In the genomic region with DNA sequence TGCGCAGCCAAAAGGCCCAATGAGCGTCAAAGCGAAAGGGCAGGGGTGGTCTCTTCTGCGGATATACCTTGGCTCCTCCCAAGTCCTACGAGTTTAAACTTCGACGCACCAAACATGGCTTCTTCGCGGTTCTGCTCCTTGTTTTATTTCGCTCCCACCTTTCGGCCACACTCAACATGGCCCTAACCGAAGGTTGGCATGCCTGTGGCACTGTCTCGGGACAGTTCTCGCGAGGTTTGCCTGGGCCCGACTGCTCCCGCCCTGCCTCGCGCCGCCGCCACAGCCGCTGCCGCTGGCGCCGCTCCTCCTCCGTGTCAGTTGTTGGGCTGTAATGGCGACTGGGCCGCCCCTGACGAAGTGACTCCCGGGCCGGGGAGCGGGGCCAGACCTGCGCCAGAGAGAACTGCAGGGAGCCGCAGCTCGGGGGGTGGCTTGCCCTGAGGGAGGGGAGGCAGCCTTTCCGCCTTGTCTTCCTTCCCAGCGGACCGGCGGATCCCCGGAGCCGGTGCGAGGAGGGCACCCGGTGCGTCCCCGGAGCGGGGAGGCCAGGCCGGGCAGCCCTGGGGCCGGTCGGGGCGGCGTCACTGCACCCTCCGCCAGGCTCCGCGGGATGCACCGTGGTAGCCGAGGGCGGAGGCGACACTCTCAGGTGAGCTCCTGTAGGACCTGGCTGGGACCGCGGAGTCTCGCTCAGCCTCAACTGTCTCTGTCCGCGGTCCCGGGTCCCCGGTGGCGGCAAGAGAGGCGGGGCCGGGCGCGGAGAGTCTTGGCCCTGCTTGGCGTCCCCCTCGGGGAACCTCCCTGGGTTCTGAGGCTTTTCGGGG, we compare ENCODE assay signal across 8 cellular contexts. TPM values are rescaled to one million over a fixed set of nuclear protein-coding genes. Genes with fewer than 3 reads are reported as not detected.
DNase-seq lines count a peak whose midpoint lies in the region; ATAC-seq and TF ChIP-seq lines count a peak whose summit lies in the region.

A gene with protein sequence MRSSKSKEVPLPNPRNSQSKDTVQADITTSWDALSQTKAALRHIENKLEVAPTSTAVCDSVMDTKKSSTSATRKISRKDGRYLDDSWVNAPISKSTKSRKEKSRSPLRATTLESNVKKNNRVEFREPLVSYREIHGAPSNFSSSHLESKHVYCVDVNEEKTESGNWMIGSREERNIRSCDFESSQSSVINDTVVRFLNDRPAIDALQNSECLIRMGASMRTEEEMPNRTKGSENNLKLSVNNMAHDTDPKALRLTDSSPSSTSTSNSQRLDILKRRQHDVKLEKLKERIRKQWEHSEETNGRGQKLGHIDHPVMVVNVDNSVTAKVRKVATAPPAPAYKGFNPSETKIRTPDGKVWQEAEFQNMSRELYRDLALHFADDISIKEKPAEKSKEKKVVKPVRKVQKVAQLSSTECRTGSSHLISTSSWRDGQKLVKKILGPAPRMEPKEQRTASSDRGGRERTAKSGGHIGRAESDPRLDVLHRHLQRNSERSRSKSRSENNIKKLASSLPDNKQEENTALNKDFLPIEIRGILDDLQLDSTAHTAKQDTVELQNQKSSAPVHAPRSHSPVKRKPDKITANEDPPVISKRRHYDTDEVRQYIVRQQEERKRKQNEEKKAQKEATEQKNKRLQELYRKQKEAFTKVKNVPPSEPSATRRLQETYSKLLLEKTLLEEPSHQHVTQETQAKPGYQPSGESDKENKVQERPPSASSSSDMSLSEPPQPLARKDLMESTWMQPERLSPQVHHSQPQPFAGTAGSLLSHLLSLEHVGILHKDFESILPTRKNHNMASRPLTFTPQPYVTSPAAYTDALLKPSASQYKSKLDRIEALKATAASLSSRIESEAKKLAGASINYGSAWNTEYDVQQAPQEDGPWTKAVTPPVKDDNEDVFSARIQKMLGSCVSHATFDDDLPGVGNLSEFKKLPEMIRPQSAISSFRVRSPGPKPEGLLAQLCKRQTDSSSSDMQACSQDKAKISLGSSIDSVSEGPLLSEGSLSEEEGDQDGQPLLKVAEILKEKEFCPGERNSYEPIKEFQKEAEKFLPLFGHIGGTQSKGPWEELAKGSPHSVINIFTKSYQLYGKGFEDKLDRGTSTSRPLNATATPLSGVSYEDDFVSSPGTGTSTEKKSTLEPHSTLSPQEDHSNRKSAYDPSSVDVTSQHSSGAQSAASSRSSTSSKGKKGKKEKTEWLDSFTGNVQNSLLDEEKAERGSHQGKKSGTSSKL (N-terminal part only) (plus strand): TSS at position 317 of the 824 bp plus-strand sequence. CDS start 31,372 bp downstream, outside the sequence.

- H3K4me1 Mint-ChIP-seq in activated naive CD8-positive, alpha-beta T cell treated with anti-CD3 and anti-CD28 coated beads, Interleukin-2, amount 50 U/mL, for 24 hours, result peaks cover 53% of the 10 kb centered on the region

- H3K9me3 ChIP-seq in ovary (no peaks in the 10 kb centered on the region), thyroid gland (no peaks in the 10 kb centered on the region)

- TF ChIP-seq CTCF in GM12865 (IDR thresholded peaks at IDR 0.05; ENCODE audit: insufficient read depth, low read depth, low read length, missing control alignments) (no peak), ovary (IDR thresholded peaks at IDR 0.05) (peak in 1 of 3 donors; percentile 20), thyroid gland (IDR thresholded peaks at IDR 0.05) (no peak)

- no peaks in the 10 kb centered on the region for H3K27me3 ChIP-seq in ovary
- H3K27me3 ChIP-seq in thyroid gland, result no peaks in the 10 kb centered on the region

- DNase-seq in GM12865 (ENCODE audit: low read depth) (peak; percentile 100), NCI-H1417 treated with DMSO at 0.1 percent for 48 hours (lab: John Stamatoyannopoulos, UW) (peak; percentile 92), SW480 (ENCODE audit: low spot score) (peak; percentile 98), Right ventricle myocardium inferior (ENCODE audit: missing footprints) (peak; percentile 99), ovary (peak; percentile 98 to 99 (median 98)), thyroid gland (peak; percentile 98 to 99)
- DNase-seq in activated naive CD8-positive, alpha-beta T cell treated with anti-CD3 and anti-CD28 coated beads, Interleukin-2, amount 50 U/mL, for 24 hours, result peak; percentile 97

- H3K4me3 ChIP-seq in GM12865 (ENCODE audit: low read depth, low read length) (peak within 1 kb of the TSS; percentile 96), ovary (peak within 1 kb of the TSS; percentile 97), thyroid gland (replicated peaks in 1 of 3) (peak within 1 kb of the TSS; percentile 87 to 97 (median 88))

- H3K9me3 Mint-ChIP-seq in activated naive CD8-positive, alpha-beta T cell treated with anti-CD3 and anti-CD28 coated beads, Interleukin-2, amount 50 U/mL, for 24 hours, result no peaks in the 10 kb centered on the region

- H3K36me3 ChIP-seq in ovary (no peaks in the 10 kb centered on the region), thyroid gland (no peaks in the 10 kb centered on the region)

- 0 to 1% (median 1%) methylated on average over 45 to 73 of the region's 73 CpGs for WGBS in ovary, 3 donors
- WGBS in thyroid gland, 2 donors, result 0 to 1% methylated on average over 29 to 31 of the region's 73 CpGs

- peak within 1 kb of the TSS; percentile 88 to 92 for H3K27ac ChIP-seq in ovary
- H3K27ac ChIP-seq in thyroid gland, result peak within 1 kb of the TSS; percentile 84 to 97 (median 94)

- H3K4me1 ChIP-seq in ovary (ENCODE audit: insufficient read depth) (no peaks in the 10 kb centered on the region), thyroid gland (peaks cover 7 to 32% of the 10 kb centered on the region in 2 donors)

- intact Hi-C loops in Right ventricle myocardium inferior (cut with DNase I) (loop anchor here (1.0 to 10.0 kb wide), 3 partner anchors 50 to 200 kb away; partner anchors contain the start of genes QSOX1 and TOR1AIP1), ovary (cut with DNase I) (loop anchor here in 2 of 4 donors (2.0 to 10.0 kb wide), 2 partner anchors 70 to 72 kb away; partner anchors contain the start of gene TOR1AIP1 (in 2 of the 2)), thyroid gland (cut with DNase I) (loop anchor here (5.0 kb wide), 1 partner anchor 72 kb away; the partner anchor contains the start of gene TOR1AIP1)

- TF ChIP-seq POLR2A in ovary (IDR thresholded peaks at IDR 0.05), result peak; percentile 77
- TF ChIP-seq POLR2A in thyroid gland (IDR thresholded peaks at IDR 0.05), result peak; percentile 35 to 96

- ATAC-seq in HG02763 (IDR thresholded peaks at IDR 0.05; ENCODE audit: unreplicated experiment) (peak; percentile 94), Right ventricle myocardium inferior (peak; percentile 98)
- ATAC-seq in activated naive CD8-positive, alpha-beta T cell treated with anti-CD3 and anti-CD28 coated beads, Interleukin-2, amount 50 U/mL, for 24 hours, result peak; percentile 95

- H3K4me3 Mint-ChIP-seq in activated naive CD8-positive, alpha-beta T cell treated with anti-CD3 and anti-CD28 coated beads, Interleukin-2, amount 50 U/mL, for 24 hours, result peak within 1 kb of the TSS; percentile 84

- no peak for TF ChIP-seq EP300 in ovary (IDR thresholded peaks at IDR 0.05)

- no peaks in the 10 kb centered on the region for H3K36me3 Mint-ChIP-seq in activated naive CD8-positive, alpha-beta T cell treated with anti-CD3 and anti-CD28 coated beads, Interleukin-2, amount 50 U/mL, for 24 hours (ENCODE audit: low read depth)

- H3K27ac Mint-ChIP-seq in activated naive CD8-positive, alpha-beta T cell treated with anti-CD3 and anti-CD28 coated beads, Interleukin-2, amount 50 U/mL, for 24 hours, result peak within 1 kb of the TSS; percentile 92

- no peaks in the 10 kb centered on the region for H3K27me3 Mint-ChIP-seq in activated naive CD8-positive, alpha-beta T cell treated with anti-CD3 and anti-CD28 coated beads, Interleukin-2, amount 50 U/mL, for 24 hours

RNA-seq across cellular contexts. Expression of the gene that starts here (rescaled TPM):
- 27.1 TPM for total RNA-seq in Right ventricle myocardium inferior
- 10 to 100 TPM; 38.7 to 69.4 (median 55.2) TPM for total RNA-seq in ovary
- polyA plus RNA-seq in ovary, result 10 to 100 TPM in 1 of 2 donors, 1 to 10 TPM in 1; 7.9 to 16.2 TPM
- 10 to 100 TPM; 58.3 to 78.1 (median 65.2) TPM for total RNA-seq in thyroid gland

Comparison
In these comparisons a context has a peak if more than half of its experiments do, and no peak if none do; other contexts are left out.
1. Peak in every context shown above with its lines: DNase-seq, ATAC-seq, H3K4me3 ChIP-seq and H3K27ac ChIP-seq.